Comparison of ENCODE assay signal across 25 cellular contexts in the genomic region with DNA sequence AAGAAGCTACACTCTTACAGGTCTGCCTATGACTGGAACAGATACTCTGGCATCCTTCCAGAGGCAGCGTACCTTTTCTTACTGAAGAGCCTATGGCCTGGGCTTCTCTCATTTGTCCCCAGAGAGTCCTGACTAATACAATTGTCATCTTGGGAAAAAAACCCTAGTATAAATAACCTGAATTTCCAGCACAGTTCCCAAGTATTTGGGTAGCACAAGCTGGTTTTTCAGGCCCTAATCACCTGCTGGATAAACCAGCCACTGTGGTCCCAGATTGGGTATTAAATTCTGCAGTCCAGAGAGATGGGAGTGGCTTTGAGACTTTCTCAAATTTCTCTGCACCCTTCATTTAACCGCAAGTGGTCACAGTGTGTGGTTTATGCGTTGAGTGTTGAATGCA.
DNase-seq lines count a peak whose midpoint lies in the region; ATAC-seq and TF ChIP-seq lines count a peak whose summit lies in the region.
"Had no signal": no experiment of that assay in that cellular context is flagged by ENCODE, and none has a peak within 500 bp of the region (broad histone marks: within the 10 kb centered on the region; RNA-seq: fewer than 3 reads in every experiment).

No MANE protein-coding gene starts in this region.

- no peaks in the 10 kb centered on the region for H3K27me3 ChIP-seq in colonic mucosa
- H3K27me3 ChIP-seq in CD4-positive, alpha-beta memory T cell (ENCODE audit: insufficient read depth, low read length): no peaks in the 10 kb centered on the region
- H3K27me3 ChIP-seq: suprapubic skin had no signal

- TF ChIP-seq POLR2A in lower leg skin (IDR thresholded peaks at IDR 0.05): no peak

- H3K4me3 ChIP-seq in lower leg skin (ENCODE audit: low read depth, poor library complexity, severe bottlenecking): no peak overlapping the region
- no peak overlapping the region for H3K4me3 ChIP-seq in colonic mucosa
- H3K4me3 ChIP-seq in CD4-positive, alpha-beta memory T cell (ENCODE audit: low read length in 2 of 2): no peak overlapping the region
- H3K4me3 ChIP-seq: GM23338, spleen, suprapubic skin had no signal

- H3K9me3 Mint-ChIP-seq in CD4-positive, alpha-beta memory T cell: peaks cover 0 to 3% (median 0%) of the 10 kb centered on the region in 8 donors
- H3K9me3 Mint-ChIP-seq: activated CD4-positive, alpha-beta memory T cell treated with anti-CD3 and anti-CD28 coated beads, Interleukin-2, amount 10 ng/mL, durations not matched to agents 7 days and 5 days; activated naive CD4-positive, alpha-beta T cell treated with anti-CD3 and anti-CD28 coated beads, Interleukin-2, amount 10 ng/mL, durations not matched to agents 7 days and 5 days; GM23338 had no signal

- 65 to 74% methylated on average over 3 of the region's 3 CpGs for WGBS in lower leg skin, 2 donors

- no peak overlapping the region for H3K4me3 Mint-ChIP-seq in CD4-positive, alpha-beta memory T cell
- H3K4me3 Mint-ChIP-seq: activated CD4-positive, alpha-beta memory T cell treated with anti-CD3 and anti-CD28 coated beads, Interleukin-2, amount 10 ng/mL, durations not matched to agents 7 days and 5 days; activated naive CD4-positive, alpha-beta T cell treated with anti-CD3 and anti-CD28 coated beads, Interleukin-2, amount 10 ng/mL, durations not matched to agents 7 days and 5 days; GM23338; IgD-negative memory B cell; natural killer cell treated with Interleukin-12 subunit alpha and Interleukin-12 subunit beta and Interleukin-15 and Interleukin-18, amount 100 ng/mL, for 72 hours had no signal

- no peaks in the 10 kb centered on the region for H3K36me3 Mint-ChIP-seq in CD4-positive, alpha-beta memory T cell
- H3K36me3 Mint-ChIP-seq: activated naive CD4-positive, alpha-beta T cell treated with anti-CD3 and anti-CD28 coated beads, Interleukin-2, amount 10 ng/mL, durations not matched to agents 7 days and 5 days; IgD-negative memory B cell; natural killer cell treated with Interleukin-12 subunit alpha and Interleukin-12 subunit beta and Interleukin-15 and Interleukin-18, amount 100 ng/mL, for 72 hours had no signal

- no peaks in the 10 kb centered on the region for H3K4me1 ChIP-seq in colonic mucosa
- no peaks in the 10 kb centered on the region for H3K4me1 ChIP-seq in CD4-positive, alpha-beta memory T cell (ENCODE audit: insufficient read depth, low read length)
- H3K4me1 ChIP-seq: spleen had no signal

- TF ChIP-seq CTCF in lower leg skin (IDR thresholded peaks at IDR 0.05): no peak
- no peak for TF ChIP-seq CTCF in colonic mucosa (IDR thresholded peaks at IDR 0.05)

- POLR2A ChIA-PET in CD4-positive, alpha-beta memory T cell (lab: Charles Lee; ENCODE audit: partially characterized antibody): no interaction called here

- no peaks in the 10 kb centered on the region for H3K36me3 ChIP-seq in colonic mucosa
- no peaks in the 10 kb centered on the region for H3K36me3 ChIP-seq in CD4-positive, alpha-beta memory T cell (ENCODE audit: insufficient read depth, low read length)
- H3K36me3 ChIP-seq: spleen, suprapubic skin had no signal

- no peak for ATAC-seq in HG02973 (IDR thresholded peaks at IDR 0.05; ENCODE audit: unreplicated experiment)
- ATAC-seq: GM23338 had no signal

- no peaks in the 10 kb centered on the region for H3K4me1 Mint-ChIP-seq in CD4-positive, alpha-beta memory T cell
- H3K4me1 Mint-ChIP-seq: activated CD4-positive, alpha-beta memory T cell treated with anti-CD3 and anti-CD28 coated beads, Interleukin-2, amount 10 ng/mL, durations not matched to agents 7 days and 5 days; activated naive CD4-positive, alpha-beta T cell treated with anti-CD3 and anti-CD28 coated beads, Interleukin-2, amount 10 ng/mL, durations not matched to agents 7 days and 5 days; GM23338 had no signal

- no peak overlapping the region for H3K27ac Mint-ChIP-seq in CD4-positive, alpha-beta memory T cell
- H3K27ac Mint-ChIP-seq: activated CD4-positive, alpha-beta memory T cell treated with anti-CD3 and anti-CD28 coated beads, Interleukin-2, amount 10 ng/mL, durations not matched to agents 7 days and 5 days; activated naive CD4-positive, alpha-beta T cell treated with anti-CD3 and anti-CD28 coated beads, Interleukin-2, amount 10 ng/mL, durations not matched to agents 7 days and 5 days; GM23338; IgD-negative memory B cell; natural killer cell treated with Interleukin-12 subunit alpha and Interleukin-12 subunit beta and Interleukin-15 and Interleukin-18, amount 100 ng/mL, for 72 hours; progenitor cell of endocrine pancreas had no signal

- H3K9ac ChIP-seq in colonic mucosa (ENCODE audit: low read depth in 2 of 2, low read length in 2 of 2): no peak overlapping the region

- intact Hi-C loops in lower leg skin (cut with DNase I; ENCODE audit: low total_unique reads) (no loop called here), colonic mucosa (cut with DNase I) (no loop called here)
- intact Hi-C loops in CD4-positive, alpha-beta memory T cell (cut with micrococcal nuclease): no loop called here

- no peak overlapping the region for H3K27ac ChIP-seq in colonic mucosa
- H3K27ac ChIP-seq in CD4-positive, alpha-beta memory T cell (ENCODE audit: low read depth, low read length): no peak overlapping the region
- H3K27ac ChIP-seq: C4-2B, spleen, suprapubic skin, VCaP had no signal

- CTCF ChIA-PET in CD4-positive, alpha-beta memory T cell (lab: Charles Lee; ENCODE audit: partially characterized antibody): no interaction called here

- DNase-seq in Daoy (ENCODE audit: low read depth) (peak; percentile 24), NCI-H2029 (lab: John Stamatoyannopoulos, UW) (peak; percentile 24), T1000 (lab: John Stamatoyannopoulos, UW) (peak; percentile 18), renal cortical epithelial cell (ENCODE audit: low read depth) (peak; percentile 50), lower leg skin (ENCODE audit: low spot score in 2 of 2) (no peak), colonic mucosa (no peak)
- no peak for DNase-seq in CD4-positive, alpha-beta memory T cell
- DNase-seq: activated CD4-positive, alpha-beta memory T cell treated with anti-CD3 and anti-CD28 coated beads, Interleukin-2, amount 10 ng/mL, durations not matched to agents 7 days and 5 days; activated naive CD4-positive, alpha-beta T cell treated with anti-CD3 and anti-CD28 coated beads, Interleukin-2, amount 10 ng/mL, durations not matched to agents 7 days and 5 days; activated T-cell treated with anti-CD3 and anti-CD28 coated beads, Interleukin-2, amount 50 U/mL, for 1 hour; aorta; DMS79 treated with DMSO at 0.1 percent for 48 hours; foreskin melanocyte; kidney; NCI-H1092; spleen; T-helper 1 cell had no signal

- peaks cover 1 to 2% of the 10 kb centered on the region in 2 donors for H3K27me3 Mint-ChIP-seq in CD4-positive, alpha-beta memory T cell
- H3K27me3 Mint-ChIP-seq: activated CD4-positive, alpha-beta memory T cell treated with anti-CD3 and anti-CD28 coated beads, Interleukin-2, amount 10 ng/mL, durations not matched to agents 7 days and 5 days; activated naive CD4-positive, alpha-beta T cell treated with anti-CD3 and anti-CD28 coated beads, Interleukin-2, amount 10 ng/mL, durations not matched to agents 7 days and 5 days had no signal

- no peaks in the 10 kb centered on the region for H3K9me3 ChIP-seq in colonic mucosa
- no peaks in the 10 kb centered on the region for H3K9me3 ChIP-seq in CD4-positive, alpha-beta memory T cell (ENCODE audit: control insufficient read depth in 1 of 2, low read length in 2 of 2)
- H3K9me3 ChIP-seq: spleen, suprapubic skin had no signal

Comparison
In these comparisons a context has a peak if more than half of its experiments do, and no peak if none do; other contexts are left out.
1. DNase-seq: peak in Daoy (single experiment), NCI-H2029 (single experiment), T1000 (single experiment) and renal cortical epithelial cell (single experiment); none in lower leg skin (0 of 2), colonic mucosa (single experiment) and CD4-positive, alpha-beta memory T cell (0 of 5).